Comparison of ENCODE assay signal across 21 cellular contexts in genomic region chr16:53058441-53058840, GRCh38. TPM values are rescaled to one million over a fixed set of nuclear protein-coding genes. Genes with fewer than 3 reads are reported as not detected.
A peak's percentile ranks its signal among the peaks of the same experiment; 100 is the strongest.
DNase-seq lines count a peak whose midpoint lies in the region; ATAC-seq and TF ChIP-seq lines count a peak whose summit lies in the region.
"Had no signal": no experiment of that assay in that cellular context is flagged by ENCODE, and none has a peak within 500 bp of the region (broad histone marks: within the 10 kb centered on the region; RNA-seq: fewer than 3 reads in every experiment).

No MANE protein-coding gene starts in this region.

- intact Hi-C loops in activated B cell treated with CpG ODN at 0.5 μM for 24 hours (cut with micrococcal nuclease), result no loop called here

- no peaks in the 10 kb centered on the region for H3K36me3 Mint-ChIP-seq in activated B cell treated with CpG ODN at 0.5 μM for 24 hours (ENCODE audit: low read depth)
- peaks cover 5% of the 10 kb centered on the region for H3K36me3 Mint-ChIP-seq in stimulated activated memory B cell treated with anti-CD40 and anti-IgM and Interleukin-4, amounts not matched to agents 10 μg/mL and 1 μg/mL and 100 μg/mL, for 72 hours

- no peak for TF ChIP-seq CTCF in activated B cell treated with CpG ODN at 0.5 μM for 24 hours (IDR thresholded peaks at IDR 0.05)
- no peak for TF ChIP-seq CTCF in liver (IDR thresholded peaks at IDR 0.05; ENCODE audit: low read depth, low read length, missing input control)

- peak overlapping the region; percentile 44 for H3K4me3 Mint-ChIP-seq in activated B cell treated with CpG ODN at 0.5 μM for 24 hours
- H3K4me3 Mint-ChIP-seq in stimulated activated memory B cell treated with anti-CD40 and anti-IgM and Interleukin-4, amounts not matched to agents 10 μg/mL and 1 μg/mL and 100 μg/mL, for 72 hours, result peak overlapping the region; percentile 42
- H3K4me3 Mint-ChIP-seq: CD14-positive monocyte had no signal

- CTCF ChIA-PET in activated B cell treated with CpG ODN at 0.5 μM for 24 hours (lab: Charles Lee), result interaction anchor here (0.7 to 2.6 kb wide), 3 partner anchors 40 to 149 kb away, joined by 3 to 10 read pairs (median 7); no protein-coding TSS in a partner anchor

- DNase-seq in NCI-H524 (lab: John Stamatoyannopoulos, UW) (peak; percentile 48 to 75), NCI-H524 treated with DMSO at 0.1 percent for 48 hours (lab: John Stamatoyannopoulos, UW) (no peak), activated B cell treated with CpG ODN at 0.5 μM for 24 hours (no peak), epidermal melanocyte (ENCODE audit: insufficient read length, low spot score) (no peak), NOMO-1 treated with dmso at 0.1 percent for 144 hours (lab: John Stamatoyannopoulos, UW; ENCODE audit: unreplicated experiment) (no peak)
- DNase-seq: activated CD4-positive, CD25-positive, alpha-beta regulatory T cell treated with anti-CD3 and anti-CD28 coated beads, Interleukin-2, amount 50 U/mL, for 72 hours; colonic mucosa; DMS79; KBM-7; mucosa of descending colon; NCI-H1048; pancreas; SHP77 treated with DMSO at 0.1 percent for 48 hours; stimulated activated CD4-positive, alpha-beta T cell treated with anti-CD3 and anti-CD28 coated beads, Interleukin-4, amount 100 ng/mL, for 4 hours had no signal

- peak overlapping the region; percentile 37 to 60 for H3K27ac ChIP-seq in liver (ENCODE audit: low read depth in 1 of 2, low read length in 2 of 2)
- H3K27ac ChIP-seq: 22Rv1, colonic mucosa, esophagus muscularis mucosa, pancreas had no signal

- no peak for TF ChIP-seq RAD21 in liver (IDR thresholded peaks at IDR 0.05)

- no peaks in the 10 kb centered on the region for H3K36me3 ChIP-seq in liver (ENCODE audit: control insufficient read depth in 4 of 4, insufficient read depth in 3 of 4, low read depth in 1 of 4, low read length in 3 of 4)
- H3K36me3 ChIP-seq: colonic mucosa, esophagus muscularis mucosa, pancreas had no signal

- 57% methylated on average over 5 of the region's 5 CpGs for WGBS in liver

- no peaks in the 10 kb centered on the region for H3K27me3 ChIP-seq in liver (ENCODE audit: control insufficient read depth in 4 of 4, insufficient read depth in 4 of 4, low read length in 3 of 4)
- H3K27me3 ChIP-seq: colonic mucosa, esophagus muscularis mucosa, pancreas had no signal

- H3K4me1 ChIP-seq in liver (ENCODE audit: control insufficient read depth in 4 of 4, insufficient read depth in 4 of 4, low read length in 3 of 4), result peaks cover 10 to 50% (median 37%) of the 10 kb centered on the region in 4 donors

- H3K9me3 Mint-ChIP-seq in activated B cell treated with CpG ODN at 0.5 μM for 24 hours, result no peaks in the 10 kb centered on the region
- no peaks in the 10 kb centered on the region for H3K9me3 Mint-ChIP-seq in stimulated activated memory B cell treated with anti-CD40 and anti-IgM and Interleukin-4, amounts not matched to agents 10 μg/mL and 1 μg/mL and 100 μg/mL, for 72 hours
- H3K9me3 Mint-ChIP-seq: CD14-positive monocyte, type B pancreatic cell had no signal

- no peaks in the 10 kb centered on the region for H3K9me3 ChIP-seq in liver (ENCODE audit: control insufficient read depth in 4 of 4, low read length in 3 of 4)
- H3K9me3 ChIP-seq: colonic mucosa, esophagus muscularis mucosa, mucosa of descending colon, pancreas had no signal

- H3K9ac ChIP-seq in liver (ENCODE audit: low read depth in 1 of 2, low read length in 2 of 2), result no peak overlapping the region

- H3K4me1 Mint-ChIP-seq in activated B cell treated with CpG ODN at 0.5 μM for 24 hours, result peaks cover 75% of the 10 kb centered on the region
- H3K4me1 Mint-ChIP-seq in stimulated activated memory B cell treated with anti-CD40 and anti-IgM and Interleukin-4, amounts not matched to agents 10 μg/mL and 1 μg/mL and 100 μg/mL, for 72 hours, result peaks cover 64% of the 10 kb centered on the region

- ATAC-seq in activated B cell treated with CpG ODN at 0.5 μM for 24 hours (ENCODE audit: low read depth) (no peak), HG03045 (IDR thresholded peaks at IDR 0.05; ENCODE audit: unreplicated experiment) (no peak)
- ATAC-seq in stimulated activated memory B cell treated with anti-CD40 and anti-IgM and Interleukin-4, amounts not matched to agents 10 μg/mL and 1 μg/mL and 100 μg/mL, for 72 hours, result no peak
- ATAC-seq: mucosa of descending colon, pancreas had no signal

- H3K27me3 Mint-ChIP-seq in activated B cell treated with CpG ODN at 0.5 μM for 24 hours, result no peaks in the 10 kb centered on the region
- H3K27me3 Mint-ChIP-seq in stimulated activated memory B cell treated with anti-CD40 and anti-IgM and Interleukin-4, amounts not matched to agents 10 μg/mL and 1 μg/mL and 100 μg/mL, for 72 hours, result no peaks in the 10 kb centered on the region
- H3K27me3 Mint-ChIP-seq: type B pancreatic cell had no signal

- H3K4me3 ChIP-seq in liver (ENCODE audit: low read depth in 1 of 3, low read length in 3 of 3), result no peak overlapping the region
- H3K4me3 ChIP-seq: colonic mucosa, esophagus muscularis mucosa, mucosa of descending colon, pancreas had no signal

- peak overlapping the region; percentile 82 for H3K27ac Mint-ChIP-seq in activated B cell treated with CpG ODN at 0.5 μM for 24 hours
- peak overlapping the region; percentile 88 for H3K27ac Mint-ChIP-seq in stimulated activated memory B cell treated with anti-CD40 and anti-IgM and Interleukin-4, amounts not matched to agents 10 μg/mL and 1 μg/mL and 100 μg/mL, for 72 hours
- H3K27ac Mint-ChIP-seq: type B pancreatic cell had no signal

- POLR2A ChIA-PET in activated B cell treated with CpG ODN at 0.5 μM for 24 hours (lab: Charles Lee), result interaction anchor here (0.5 to 2.8 kb wide), 5 partner anchors 32 to 445 kb away, joined by 3 to 13 read pairs (median 3); no protein-coding TSS in a partner anchor

TF ChIP-seq in liver, 16 proteins besides CTCF, POLR2A, EP300 and RAD21:
- TF ChIP-seq FOXA1 (IDR thresholded peaks at IDR 0.05), result no peak

RNA-seq across cellular contexts. Expression of gene CHD9, which starts 3.6 kb away (rescaled TPM):
- total RNA-seq in activated B cell treated with CpG ODN at 0.5 μM for 24 hours, result 65.0 and 67.4 TPM in 2 replicates
- 10 to 100 TPM; 31.6 to 46.6 TPM for total RNA-seq in liver
- polyA plus RNA-seq in liver, result 10 to 100 TPM in 1 of 2 donors, 1 to 10 TPM in 1; 6.2 to 33.4 TPM

RNA-seq across cellular contexts. Expression of gene CHD9NB, which starts 5.7 kb away (rescaled TPM):
- total RNA-seq in activated B cell treated with CpG ODN at 0.5 μM for 24 hours (not detected in 2 replicates), liver (under 1 TPM; 0.05 to 0.42 TPM)
- under 1 TPM in 1 of 2 donors, not detected in 1; 0.18 TPM for polyA plus RNA-seq in liver
- polyA plus RNA-seq: CD14-positive monocyte had no signal

Comparison
In these comparisons a context has a peak if more than half of its experiments do, and no peak if none do; other contexts are left out.
1. DNase-seq: peak in NCI-H524 (2 of 2); none in NCI-H524 treated with DMSO at 0.1 percent for 48 hours (single experiment), activated B cell treated with CpG ODN at 0.5 μM for 24 hours (single experiment), epidermal melanocyte (single experiment) and NOMO-1 treated with dmso at 0.1 percent for 144 hours (single experiment).